9 cellular contexts compared by ENCODE assay signal in the genomic region with DNA sequence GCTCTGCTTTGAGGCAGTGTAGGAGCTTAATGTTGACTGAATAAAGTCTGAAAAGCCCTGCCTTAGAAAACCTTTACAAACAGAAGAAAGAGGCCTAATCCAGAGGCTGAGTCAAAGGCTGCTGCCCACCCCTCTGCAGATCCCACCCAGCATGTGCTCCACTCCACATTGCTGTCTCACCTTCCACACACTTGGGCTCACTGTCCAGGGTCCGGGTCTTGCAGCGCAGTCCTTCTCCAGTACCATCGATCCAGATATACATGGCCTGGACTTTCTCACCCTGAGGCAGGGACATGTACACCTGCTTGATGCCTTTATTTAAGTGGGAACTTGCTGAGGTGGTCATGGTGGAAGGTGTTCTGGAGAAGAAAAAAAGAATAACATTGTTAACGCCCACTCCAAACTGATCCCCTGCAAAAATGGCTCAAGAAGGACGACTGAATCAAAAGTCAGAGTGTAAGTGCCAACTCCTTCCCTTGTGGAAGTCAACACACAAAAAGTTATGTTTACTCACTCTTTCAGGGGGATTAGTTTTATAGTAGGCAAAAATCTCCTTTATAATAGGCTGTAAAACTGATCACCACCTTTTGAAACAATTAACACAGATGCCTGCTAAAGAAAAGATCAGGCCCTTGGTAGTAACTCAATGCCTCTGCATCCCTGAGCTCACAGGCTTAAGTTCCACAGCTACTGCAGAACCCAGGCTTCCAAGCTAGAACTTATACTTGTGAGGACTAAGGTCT. TPM values are rescaled to one million over a fixed set of nuclear protein-coding genes. Genes with fewer than 3 reads are reported as not detected.
DNase-seq lines count a peak whose midpoint lies in the region; ATAC-seq and TF ChIP-seq lines count a peak whose summit lies in the region.
"Had no signal": no experiment of that assay in that cellular context is flagged by ENCODE, and none has a peak within 500 bp of the region (broad histone marks: within the 10 kb centered on the region; RNA-seq: fewer than 3 reads in every experiment).

No MANE protein-coding gene starts in this region.

- no TSS peak for BruUV-seq in PC-3 (replicated peaks; lab: Mats Ljungman, UMichigan)

- no peaks in the 10 kb centered on the region for H3K9me3 ChIP-seq in CD4-positive, CD25-positive, alpha-beta regulatory T cell (ENCODE audit: control insufficient read depth in 2 of 2, low read length in 2 of 2)
- H3K9me3 ChIP-seq in PC-3 (ENCODE audit: low read length) (no peaks in the 10 kb centered on the region), ovary (no peaks in the 10 kb centered on the region)

- no peak for TF ChIP-seq EP300 in ovary (IDR thresholded peaks at IDR 0.05)

- no peak for TF ChIP-seq POLR2A in ovary (IDR thresholded peaks at IDR 0.05)

- peaks cover 11% of the 10 kb centered on the region for H3K27me3 ChIP-seq in CD4-positive, CD25-positive, alpha-beta regulatory T cell (ENCODE audit: control insufficient read depth, insufficient read depth, low read length)
- no peaks in the 10 kb centered on the region for H3K27me3 ChIP-seq in PC-3 (ENCODE audit: low read length)
- no peaks in the 10 kb centered on the region for H3K27me3 ChIP-seq in ovary

- H4K20me1 ChIP-seq in PC-3 (ENCODE audit: low read length), result peaks cover 31% of the 10 kb centered on the region

- H3K4me3 Mint-ChIP-seq in CD4-positive, CD25-positive, alpha-beta regulatory T cell, result peak overlapping the region in 3 of 4 donors; percentile 89 to 91 (median 90)

- WGBS in ovary, 3 donors, result 70 to 73% (median 72%) methylated on average over 5 of the region's 5 CpGs

- H3K9me2 ChIP-seq in PC-3 (replicated peaks; ENCODE audit: low read length), result no peaks in the 10 kb centered on the region

- POLR2A ChIA-PET in PC-3 (lab: Charles Lee; ENCODE audit: unreplicated experiment), result no interaction called here

- H3K4me1 Mint-ChIP-seq in CD4-positive, CD25-positive, alpha-beta regulatory T cell, result peaks cover 6 to 23% (median 11%) of the 10 kb centered on the region in 4 donors

- peaks cover 20% of the 10 kb centered on the region for H3K27me3 Mint-ChIP-seq in CD4-positive, CD25-positive, alpha-beta regulatory T cell

- no peak overlapping the region for H3K9ac ChIP-seq in PC-3 (ENCODE audit: low read length)

- ATAC-seq in CD4-positive, CD25-positive, alpha-beta regulatory T cell (ENCODE audit: low read depth in 2 of 2), result no peak
- ATAC-seq in PC-3 (no peak), GM18498 (IDR thresholded peaks at IDR 0.05; ENCODE audit: unreplicated experiment) (no peak)

- intact Hi-C loops in PC-3 (cut with micrococcal nuclease), result no loop called here
- intact Hi-C loops in ovary (cut with DNase I), result no loop called here

- H3K4me2 ChIP-seq in PC-3 (ENCODE audit: low read length), result peak overlapping the region; percentile 97

- H3K27ac Mint-ChIP-seq in CD4-positive, CD25-positive, alpha-beta regulatory T cell, result peak overlapping the region in 2 of 3 donors; percentile 63 to 88

- peaks cover 5% of the 10 kb centered on the region for H3K36me3 Mint-ChIP-seq in CD4-positive, CD25-positive, alpha-beta regulatory T cell

- CTCF ChIA-PET in PC-3 (lab: Charles Lee), result no interaction called here

- H3K27ac ChIP-seq in CD4-positive, CD25-positive, alpha-beta regulatory T cell (ENCODE audit: insufficient read depth, low read length, poor library complexity, severe bottlenecking), result no peak overlapping the region
- H3K27ac ChIP-seq in PC-3 (ENCODE audit: low read length), result no peak overlapping the region
- H3K27ac ChIP-seq in ovary, result peak overlapping the region in 1 of 2 donors; percentile 95

- H3K9me3 Mint-ChIP-seq in CD4-positive, CD25-positive, alpha-beta regulatory T cell, result peaks cover 0 to 3% (median 0%) of the 10 kb centered on the region in 7 donors

- H3K4me3 ChIP-seq in CD4-positive, CD25-positive, alpha-beta regulatory T cell (ENCODE audit: low read depth, low read length), result no peak overlapping the region
- H3K4me3 ChIP-seq in PC-3 (ENCODE audit: low read length) (peak overlapping the region; percentile 95), fibroblast of the aortic adventitia (ENCODE audit: low read depth, low read length) (peak overlapping the region; percentile 86), ovary (peak overlapping the region; percentile 88)

- H3F3A ChIP-seq in PC-3 (ENCODE audit: low read length, unreplicated experiment), result no peaks in the 10 kb centered on the region

- DNase-seq in CD4-positive, CD25-positive, alpha-beta regulatory T cell, result no peak
- DNase-seq in PC-3 (no peak), fibroblast of the aortic adventitia (ENCODE audit: low read depth) (no peak), ovary (no peak), cortex of kidney (lab: John Stamatoyannopoulos, UW) (no peak), OCI-M2 (lab: John Stamatoyannopoulos, UW; ENCODE audit: unreplicated experiment) (no peak)
- no peak for DNase-seq in activated CD8-positive, alpha-beta memory T cell treated with anti-CD3 and anti-CD28 coated beads, Interleukin-2, amount 50 U/mL, for 48 hours

- peaks cover 13% of the 10 kb centered on the region for H3K4me1 ChIP-seq in CD4-positive, CD25-positive, alpha-beta regulatory T cell (ENCODE audit: control insufficient read depth, insufficient read depth, low read length, poor library complexity, severe bottlenecking)
- H3K4me1 ChIP-seq in PC-3 (ENCODE audit: insufficient read depth, low read length) (peaks cover 12% of the 10 kb centered on the region), ovary (ENCODE audit: insufficient read depth) (peaks cover 8% of the 10 kb centered on the region)

- no peak overlapping the region for H2AFZ ChIP-seq in PC-3 (ENCODE audit: low read length)

- H3K79me2 ChIP-seq in PC-3 (ENCODE audit: low read length), result peaks cover 41% of the 10 kb centered on the region

- TF ChIP-seq CTCF in PC-3 (conservative IDR thresholded peaks at IDR 0.05; ENCODE audit: low read depth, low read length), result no peak
- TF ChIP-seq CTCF in fibroblast of the aortic adventitia (IDR thresholded peaks at IDR 0.05; ENCODE audit: insufficient read depth, low read length), result no peak
- TF ChIP-seq CTCF in ovary (IDR thresholded peaks at IDR 0.05), result no peak

- H3K36me3 ChIP-seq in CD4-positive, CD25-positive, alpha-beta regulatory T cell (ENCODE audit: control insufficient read depth, insufficient read depth, low read length), result no peaks in the 10 kb centered on the region
- H3K36me3 ChIP-seq in PC-3 (ENCODE audit: low read depth, low read length), result peaks cover 46% of the 10 kb centered on the region
- no peaks in the 10 kb centered on the region for H3K36me3 ChIP-seq in ovary

RNA-seq across cellular contexts. Expression of gene GLUL, which starts 3.0 kb away (rescaled TPM):
- total RNA-seq in CD4-positive, CD25-positive, alpha-beta regulatory T cell, result 69.5 TPM
- 10 to 100 TPM; 27.3 to 52.5 (median 40.8) TPM for polyA plus RNA-seq in CD4-positive, CD25-positive, alpha-beta regulatory T cell
- 131 and 159 TPM in 2 replicates for total RNA-seq in PC-3 (2014; rRNA removed)
- 136 and 296 TPM in 2 replicates for total RNA-seq in fibroblast of the aortic adventitia (ENCODE audit: low replicate concordance)
- 1,000 to 10,000 TPM in 5 of 7 donors, 100 to 1,000 TPM in 2; 605 to 1,338 (median 1,071) TPM for total RNA-seq in ovary
- 100 to 1,000 TPM; 587 to 640 TPM for polyA plus RNA-seq in ovary

RNA-seq across cellular contexts. Expression of gene TEDDM1, which starts 11.9 kb away (rescaled TPM):
- total RNA-seq in CD4-positive, CD25-positive, alpha-beta regulatory T cell, result not detected
- under 1 TPM in 1 of 4 donors, not detected in 3; 0.08 TPM for polyA plus RNA-seq in CD4-positive, CD25-positive, alpha-beta regulatory T cell
- total RNA-seq in PC-3 (2014; rRNA removed) (not detected in 2 replicates), fibroblast of the aortic adventitia (ENCODE audit: low replicate concordance) (not detected in 2 replicates), ovary (not detected)
- polyA plus RNA-seq in ovary, result under 1 TPM in 1 of 2 donors, not detected in 1; 0.58 TPM
- total RNA-seq: lung microvascular endothelial cell had no signal
